In genomic region chr6:25278914-25279747, GRCh38 we compare ENCODE assay signal across 1 cellular context.
A peak's percentile ranks its signal among the peaks of the same experiment; 100 is the strongest.
TF ChIP-seq lines count a peak whose summit lies in the region.

Gene CARMIL1, plus strand, starts transcription at chr6:25279374. Its CDS starts 422 bp downstream, at chr6:25279796.

TF ChIP-seq in GM12878, 131 proteins besides CTCF, POLR2A, EP300 and RAD21 (continued from another document):
- TF ChIP-seq ZNF687 (IDR thresholded peaks at IDR 0.05) (peak; percentile 56; the same call in 1 of the 2 replicates), RUNX3 (IDR thresholded peaks at IDR 0.05; ENCODE audit: low read length) (peak; percentile 86), EED (IDR thresholded peaks at IDR 0.05; ENCODE audit: low read depth) (peak; percentile 68), IKZF1 (conservative IDR thresholded peaks at IDR 0.05) (peak; percentile 97), BMI1 (IDR thresholded peaks at IDR 0.05; ENCODE audit: borderline replicate concordance) (no peak), IRF5 (IDR thresholded peaks at IDR 0.05; ENCODE audit: borderline replicate concordance) (0 out of 2 replicates have a peak, but pooled peaks have one; percentile 37), LARP7 (IDR thresholded peaks at IDR 0.05) (peak; percentile 89), SMARCA5 (IDR thresholded peaks at IDR 0.05) (peak; percentile 95), POU2F2 (IDR thresholded peaks at IDR 0.05; ENCODE audit: borderline replicate concordance, low read depth, low read length) (peak; percentile 38; the same call in 1 of the 3 replicates), KDM1A (IDR thresholded peaks at IDR 0.05; ENCODE audit: borderline replicate concordance) (no peak), CHD2 (IDR thresholded peaks at IDR 0.05; ENCODE audit: borderline replicate concordance, low read depth, low read length) (peak; percentile 93), BRCA1 (IDR thresholded peaks at IDR 0.05; ENCODE audit: low read depth, low read length) (peak; percentile 63), TBL1XR1 (IDR thresholded peaks at IDR 0.05; ENCODE audit: low read depth, low read length) (no peak), TCF12 (IDR thresholded peaks at IDR 0.05; ENCODE audit: low read depth, low read length) (0 out of 2 replicates have a peak, but pooled peaks have one; percentile 11), NR2F1 (conservative IDR thresholded peaks at IDR 0.05) (peak; percentile 42), ASH2L (IDR thresholded peaks at IDR 0.05; ENCODE audit: borderline replicate concordance, low read depth) (peak; percentile 12; the same call in 1 of the 2 replicates), ELK1 (IDR thresholded peaks at IDR 0.05; ENCODE audit: low read depth, low read length) (0 out of 2 replicates have a peak, but pooled peaks have one; percentile 20), WRNIP1 (IDR thresholded peaks at IDR 0.05; ENCODE audit: borderline replicate concordance, low read depth, low read length) (no peak), CUX1 (IDR thresholded peaks at IDR 0.05; ENCODE audit: insufficient replicate concordance, low read depth, low read length) (no peak), GATAD2B (conservative IDR thresholded peaks at IDR 0.05; ENCODE audit: low read depth) (peak; percentile 96), CBX5 (IDR thresholded peaks at IDR 0.05; ENCODE audit: low read depth) (no peak), NBN (IDR thresholded peaks at IDR 0.05) (0 out of 2 replicates have a peak, but pooled peaks have one; percentile 12), BACH1 (IDR thresholded peaks at IDR 0.05; ENCODE audit: borderline replicate concordance) (0 out of 2 replicates have a peak, but pooled peaks have one; percentile 13), ZNF217 (IDR thresholded peaks at IDR 0.05) (peak; percentile 81), TCF3 (IDR thresholded peaks at IDR 0.05; ENCODE audit: borderline replicate concordance, insufficient read depth, low read depth, low read length) (0 out of 2 replicates have a peak, but pooled peaks have one; percentile 42)
TF ChIP-seq in GM12878: peak in this region for 32.
